In the genomic region with DNA sequence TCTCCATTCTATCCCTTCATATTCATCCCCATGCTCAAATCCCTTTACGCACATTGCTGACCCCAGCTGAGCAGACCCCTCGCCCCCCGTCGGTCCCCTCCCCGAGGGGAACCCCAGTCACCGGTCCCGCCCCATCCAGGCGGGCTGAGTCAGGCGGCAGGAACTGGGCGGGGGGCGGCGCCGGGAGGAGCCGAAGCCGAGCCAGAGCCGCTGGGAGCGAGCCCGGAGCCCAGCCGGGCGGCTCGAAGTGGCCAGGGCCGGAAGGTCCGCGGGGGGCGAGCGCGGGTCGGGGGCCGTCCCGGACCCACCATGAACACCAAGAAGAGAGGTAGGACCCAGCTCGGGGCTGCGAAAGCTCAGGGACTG, we compare ENCODE assay signal across 8 cellular contexts. TPM values are rescaled to one million over a fixed set of nuclear protein-coding genes. Genes with fewer than 3 reads are reported as not detected.
DNase-seq lines count a peak whose midpoint lies in the region; ATAC-seq, FAIRE-seq and TF ChIP-seq lines count a peak whose summit lies in the region.

No MANE protein-coding gene starts in this region.

- H3K9me3 ChIP-seq in NT2/D1 (ENCODE audit: insufficient read depth, low read length) (no peaks in the 10 kb centered on the region), pancreas (no peaks in the 10 kb centered on the region)

- ATAC-seq in GM18867 (IDR thresholded peaks at IDR 0.05; ENCODE audit: unreplicated experiment) (peak; percentile 30), pancreas (peak; percentile 47 to 70 (median 50)), GM18873 (IDR thresholded peaks at IDR 0.05; ENCODE audit: low FRiP score, unreplicated experiment) (no peak), HG02588 (IDR thresholded peaks at IDR 0.05; ENCODE audit: unreplicated experiment) (no peak)

- H3K27me3 ChIP-seq in NT2/D1 (ENCODE audit: insufficient read depth, insufficient read length) = peaks cover 33% of the 10 kb centered on the region
- H3K27me3 ChIP-seq in pancreas = no peaks in the 10 kb centered on the region

- FAIRE-seq in pancreas (lab: Jason Lieb, UNC) = no peak

- no peak for DNase-seq in NT2/D1 (ENCODE audit: low read depth, low spot score)
- peak; percentile 60 for DNase-seq in activated naive CD4-positive, alpha-beta T cell treated with anti-CD3 and anti-CD28 coated beads, Interleukin-2, amount 50 U/mL, for 16 hours
- peak; percentile 92 for DNase-seq in cardiac septum (ENCODE audit: low spot score)
- peak in 3 of 6 donors; percentile 58 to 81 (median 70) for DNase-seq in pancreas
- DNase-seq in NCI-H1048 (lab: John Stamatoyannopoulos, UW) = no peak

- H3K27ac ChIP-seq in pancreas = peak overlapping the region in 3 of 4 donors; percentile 22 to 70 (median 30)

- intact Hi-C loops in cardiac septum (cut with DNase I) (no loop called here), pancreas (cut with DNase I) (no loop called here)

- H3K4me1 ChIP-seq in NT2/D1 (ENCODE audit: insufficient read depth, insufficient read length) = peaks cover 22% of the 10 kb centered on the region
- peaks cover 0 to 14% (median 9%) of the 10 kb centered on the region in 3 donors for H3K4me1 ChIP-seq in pancreas

- H3K4me3 ChIP-seq in NT2/D1 (ENCODE audit: insufficient read length, low read depth) (peak overlapping the region; percentile 68), pancreas (peak overlapping the region; percentile 47 to 78 (median 58))

- WGBS in pancreas, 2 donors = 4% methylated on average over 32 of the region's 32 CpGs

- H3K9ac ChIP-seq in NT2/D1 (ENCODE audit: insufficient read length, low read depth) = peak overlapping the region; percentile 85

- H3K36me3 ChIP-seq in NT2/D1 (ENCODE audit: insufficient read depth, insufficient read length, low read length) (peaks cover 36% of the 10 kb centered on the region), pancreas (no peaks in the 10 kb centered on the region)

- no peak for TF ChIP-seq CTCF in pancreas (IDR thresholded peaks at IDR 0.05)

RNA-seq across cellular contexts. Expression of a gene that starts 8.6 kb away (rescaled TPM):
- total RNA-seq in cardiac septum (102 TPM), pancreas (10 to 100 TPM; 31.8 to 53.8 (median 34.0) TPM)
- polyA plus RNA-seq in pancreas = 10 to 100 TPM; 43.3 to 49.1 TPM

RNA-seq across cellular contexts. Expression of a gene that starts 25.1 kb away (rescaled TPM):
- total RNA-seq in cardiac septum (25.6 TPM), pancreas (10 to 100 TPM; 15.6 to 25.2 (median 17.0) TPM)
- polyA plus RNA-seq in pancreas = 10 to 100 TPM; 13.3 to 18.9 TPM

RNA-seq across cellular contexts. Expression of a gene that starts 53.9 kb away (rescaled TPM):
- total RNA-seq in cardiac septum (not detected), pancreas (not detected)
- polyA plus RNA-seq in pancreas = under 1 TPM in 1 of 2 donors, not detected in 1; 0.23 TPM

RNA-seq across cellular contexts. Expression of a gene that starts 56.3 kb away (rescaled TPM):
- total RNA-seq in cardiac septum (58.8 TPM), pancreas (10 to 100 TPM; 22.8 to 47.7 (median 32.3) TPM)
- polyA plus RNA-seq in pancreas = 10 to 100 TPM; 17.4 to 54.0 TPM

Comparison
In these comparisons a context has a peak if more than half of its experiments do, and no peak if none do; other contexts are left out.
1. ATAC-seq: peak in GM18867 (single experiment) and pancreas (4 of 4); none in GM18873 (single experiment) and HG02588 (single experiment).
2. DNase-seq: peak in activated naive CD4-positive, alpha-beta T cell treated with anti-CD3 and anti-CD28 coated beads, Interleukin-2, amount 50 U/mL, for 16 hours (single experiment) and cardiac septum (single experiment); none in NT2/D1 (single experiment) and NCI-H1048 (single experiment).